8 cellular contexts compared by ENCODE assay signal in genomic region chr11:112227471-112227870, GRCh38. TPM values are rescaled to one million over a fixed set of nuclear protein-coding genes. Genes with fewer than 3 reads are reported as not detected.
DNase-seq lines count a peak whose midpoint lies in the region; ATAC-seq and TF ChIP-seq lines count a peak whose summit lies in the region.

No MANE protein-coding gene starts in this region.

- H3K36me3 ChIP-seq in DND-41 (ENCODE audit: insufficient read depth, low read length) (peaks cover 25% of the 10 kb centered on the region), ovary (no peaks in the 10 kb centered on the region)

- H3K9me3 ChIP-seq in DND-41 (ENCODE audit: insufficient read depth, low read length, severe bottlenecking), result no peaks in the 10 kb centered on the region
- H3K9me3 ChIP-seq in ovary, result no peaks in the 10 kb centered on the region

- TF ChIP-seq POLR2A in ovary (IDR thresholded peaks at IDR 0.05), result no peak

- H3K4me2 ChIP-seq in DND-41 (ENCODE audit: insufficient read depth, low read length), result peak overlapping the region; percentile 87

- ATAC-seq in DND-41 (ENCODE audit: insufficient read depth, low read depth) (no peak), HG03025 (IDR thresholded peaks at IDR 0.05; ENCODE audit: low FRiP score, unreplicated experiment) (no peak)

- no peak for TF ChIP-seq EP300 in ovary (IDR thresholded peaks at IDR 0.05)

- H3K27me3 ChIP-seq in DND-41 (ENCODE audit: insufficient read depth, low read length, poor library complexity) (no peaks in the 10 kb centered on the region), ovary (no peaks in the 10 kb centered on the region)

- WGBS in ovary, 3 donors, result 65 to 94% (median 82%) methylated on average over 4 of the region's 4 CpGs

- no peaks in the 10 kb centered on the region for H4K20me1 ChIP-seq in DND-41 (ENCODE audit: insufficient read depth, low read length)

- H3K79me2 ChIP-seq in DND-41 (ENCODE audit: insufficient read depth, low read length), result peaks cover 44% of the 10 kb centered on the region

- H3K9ac ChIP-seq in DND-41 (ENCODE audit: low read depth, low read length), result peak overlapping the region; percentile 88

- H3K27ac ChIP-seq in DND-41 (ENCODE audit: low read length) (peak overlapping the region; percentile 97; the same call in 1 of the 2 replicates), ovary (no peak overlapping the region)

- peaks cover 23% of the 10 kb centered on the region for H3K4me1 ChIP-seq in DND-41 (ENCODE audit: insufficient read depth, low read length)
- peaks cover 3% of the 10 kb centered on the region for H3K4me1 ChIP-seq in ovary (ENCODE audit: insufficient read depth)

- H3K4me3 ChIP-seq in DND-41 (ENCODE audit: low read depth in 1 of 2, low read length in 2 of 2) (peak overlapping the region; percentile 81 to 89; a peak in 3 of 4 replicates), epithelial cell of esophagus (ENCODE audit: low read length) (peak overlapping the region; percentile 81), ovary (peak overlapping the region; percentile 61)

- TF ChIP-seq CTCF in DND-41 (IDR thresholded peaks at IDR 0.05; ENCODE audit: borderline replicate concordance, extremely low read depth, low read length, poor library complexity, severe bottlenecking) (no peak), epithelial cell of esophagus (IDR thresholded peaks at IDR 0.05; ENCODE audit: insufficient read depth, low read depth, low read length, missing control alignments) (no peak), ovary (IDR thresholded peaks at IDR 0.05) (no peak)

- intact Hi-C loops in ovary (cut with DNase I), result no loop called here

- no peak overlapping the region for H2AFZ ChIP-seq in DND-41 (ENCODE audit: low read depth, low read length)

- DNase-seq in DND-41, result no peak
- DNase-seq in RKO (ENCODE audit: low spot score), result peak; percentile 12
- peak; percentile 15 for DNase-seq in epithelial cell of esophagus (ENCODE audit: low read depth)
- DNase-seq in ovary, result peak in 1 of 5 donors; percentile 15
- no peak for DNase-seq in mesenteric fat pad (ENCODE audit: low spot score)
- no peak for DNase-seq in medulla oblongata (ENCODE audit: extremely low spot score)
- DNase-seq in SKM-1 treated with dmso at 0.1 percent for 144 hours (lab: John Stamatoyannopoulos, UW; ENCODE audit: unreplicated experiment), result no peak

RNA-seq across cellular contexts. Expression of gene PTS, which starts 1.2 kb away (rescaled TPM):
- total RNA-seq in ovary (10 to 100 TPM; 21.4 to 39.7 (median 26.3) TPM), mesenteric fat pad (34.6 TPM)
- 10 to 100 TPM; 18.3 to 35.5 TPM for polyA plus RNA-seq in ovary

RNA-seq across cellular contexts. Expression of gene PLET1, which starts 33.2 kb away (rescaled TPM):
- total RNA-seq in ovary, result not detected
- polyA plus RNA-seq in ovary, result not detected
- not detected for total RNA-seq in mesenteric fat pad

RNA-seq across cellular contexts. Expression of gene BCO2, which starts 52.2 kb away (rescaled TPM):
- 10 to 100 TPM in 1 of 7 donors, 1 to 10 TPM in 6; 2.9 to 11.7 (median 4.4) TPM for total RNA-seq in ovary
- polyA plus RNA-seq in ovary, result 1 to 10 TPM; 1.2 to 3.2 TPM
- 2.5 TPM for total RNA-seq in mesenteric fat pad

Comparison
In these comparisons a context has a peak if more than half of its experiments do, and no peak if none do; other contexts are left out.
1. DNase-seq: peak in RKO (single experiment) and epithelial cell of esophagus (single experiment); none in DND-41 (single experiment), mesenteric fat pad (single experiment), medulla oblongata (single experiment) and SKM-1 treated with dmso at 0.1 percent for 144 hours (single experiment).
2. Peak in every context shown above with its lines, with median percentiles within 50 percentile points of each other: H3K4me3 ChIP-seq.